ENCODE assay signal across 21 cellular contexts in the genomic region with DNA sequence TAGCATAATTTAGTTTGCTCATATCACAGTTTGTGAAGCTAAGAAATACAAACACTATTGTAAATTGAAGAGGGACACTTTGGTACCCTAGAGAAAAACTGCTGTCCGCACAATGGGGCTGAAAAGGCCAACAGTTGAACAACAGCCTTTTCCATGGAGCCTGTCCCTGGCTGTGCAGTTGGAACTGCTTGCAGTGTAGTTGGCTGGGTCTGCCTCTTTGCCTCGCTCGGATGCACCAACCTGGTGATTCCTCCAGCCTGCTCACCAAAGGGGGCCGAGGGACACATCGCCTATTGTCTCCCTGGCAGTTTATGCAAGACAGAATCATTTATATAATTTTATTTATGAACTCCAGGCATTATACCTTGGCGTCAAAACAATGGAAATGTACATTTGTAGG. TPM values are rescaled to one million over a fixed set of nuclear protein-coding genes. Genes with fewer than 3 reads are reported as not detected.
A peak's percentile ranks its signal among the peaks of the same experiment; 100 is the strongest.
DNase-seq lines count a peak whose midpoint lies in the region; ATAC-seq, FAIRE-seq and TF ChIP-seq lines count a peak whose summit lies in the region.
"Had no signal": no experiment of that assay in that cellular context is flagged by ENCODE, and none has a peak within 500 bp of the region (broad histone marks: within the 10 kb centered on the region; RNA-seq: fewer than 3 reads in every experiment).

No MANE protein-coding gene starts in this region.

- DNase-seq in cerebellar cortex (ENCODE audit: low spot score) (peak; percentile 85), medulla oblongata (ENCODE audit: extremely low spot score) (peak; percentile 48), GM19239 (ENCODE audit: insufficient read length, low spot score) (no peak), GM23248 (no peak)
- DNase-seq: ACHN; BE2C; CD4-positive, CD25-positive, alpha-beta regulatory T cell; CD8-positive, alpha-beta memory T cell; COR-L47; DMS 273 treated with DMSO at 0.1 percent for 48 hours; DMS53; DND-41; EL had no signal

- H3K36me3 ChIP-seq in GM23248 (ENCODE audit: low read depth): no peaks in the 10 kb centered on the region
- H3K36me3 ChIP-seq: BE2C, HAP-1 had no signal

- H3F3A ChIP-seq in GM23248 (ENCODE audit: insufficient read depth): no peaks in the 10 kb centered on the region

- no peak for FAIRE-seq in GM19239 (lab: Jason Lieb, UNC)
- FAIRE-seq: A204.1, G401.6, GM12891, K562 had no signal

- in situ Hi-C loops in GM23248 (cut with MboI): no loop called here

- no peaks in the 10 kb centered on the region for H3K27me3 ChIP-seq in GM23248 (replicated peaks; ENCODE audit: insufficient read depth)

- no peak overlapping the region for H2AFZ ChIP-seq in GM23248

- no peak for TF ChIP-seq EP300 in Ishikawa (IDR thresholded peaks at IDR 0.05; ENCODE audit: borderline replicate concordance)

- H4K20me1 ChIP-seq in GM23248 (ENCODE audit: insufficient read depth): no peaks in the 10 kb centered on the region

- no peaks in the 10 kb centered on the region for H3K9me3 ChIP-seq in GM23248 (ENCODE audit: low read depth)
- H3K9me3 ChIP-seq: BE2C, HAP-1 had no signal

- WGBS in GM23248 (ENCODE audit: low coverage in 1 of 2, low lambda C conversion rate in 2 of 2, missing lambda C conversion rate in 2 of 2), 2 experiments: 82 to 85% methylated on average over 6 of the region's 6 CpGs

- H3K9ac ChIP-seq in GM23248: no peak overlapping the region

- ATAC-seq in GM18868 (IDR thresholded peaks at IDR 0.05; ENCODE audit: unreplicated experiment): no peak

- no peak for TF ChIP-seq RAD21 in Ishikawa (IDR thresholded peaks at IDR 0.05; ENCODE audit: low read depth)

- H3K4me1 ChIP-seq in GM23248 (ENCODE audit: insufficient read depth): no peaks in the 10 kb centered on the region
- H3K4me1 ChIP-seq: BE2C, HAP-1 had no signal

- no peaks in the 10 kb centered on the region for H3K9me2 ChIP-seq in GM23248 (ENCODE audit: insufficient read depth)

- H3K4me2 ChIP-seq in GM23248 (ENCODE audit: unreplicated experiment): no peak overlapping the region

- H3K27ac ChIP-seq in GM23248: no peak overlapping the region
- H3K27ac ChIP-seq: HL-60 had no signal

- H3K79me2 ChIP-seq in GM23248 (ENCODE audit: insufficient read depth): no peaks in the 10 kb centered on the region

- no peak overlapping the region for H3K4me3 ChIP-seq in GM23248
- H3K4me3 ChIP-seq: HAP-1, K562 had no signal

TF ChIP-seq in Ishikawa, 13 proteins besides CTCF, POLR2A, EP300 and RAD21:
- TF ChIP-seq TCF12 (IDR thresholded peaks at IDR 0.05; ENCODE audit: low read depth) (no peak), TAF1 (IDR thresholded peaks at IDR 0.05; ENCODE audit: low read depth) (no peak), YY1 (IDR thresholded peaks at IDR 0.05; ENCODE audit: low read depth) (no peak)
- TF ChIP-seq, protein P1, sequence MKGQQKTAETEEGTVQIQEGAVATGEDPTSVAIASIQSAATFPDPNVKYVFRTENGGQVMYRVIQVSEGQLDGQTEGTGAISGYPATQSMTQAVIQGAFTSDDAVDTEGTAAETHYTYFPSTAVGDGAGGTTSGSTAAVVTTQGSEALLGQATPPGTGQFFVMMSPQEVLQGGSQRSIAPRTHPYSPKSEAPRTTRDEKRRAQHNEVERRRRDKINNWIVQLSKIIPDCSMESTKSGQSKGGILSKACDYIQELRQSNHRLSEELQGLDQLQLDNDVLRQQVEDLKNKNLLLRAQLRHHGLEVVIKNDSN (IDR thresholded peaks at IDR 0.05): no peak
- TF ChIP-seq, protein P2, sequence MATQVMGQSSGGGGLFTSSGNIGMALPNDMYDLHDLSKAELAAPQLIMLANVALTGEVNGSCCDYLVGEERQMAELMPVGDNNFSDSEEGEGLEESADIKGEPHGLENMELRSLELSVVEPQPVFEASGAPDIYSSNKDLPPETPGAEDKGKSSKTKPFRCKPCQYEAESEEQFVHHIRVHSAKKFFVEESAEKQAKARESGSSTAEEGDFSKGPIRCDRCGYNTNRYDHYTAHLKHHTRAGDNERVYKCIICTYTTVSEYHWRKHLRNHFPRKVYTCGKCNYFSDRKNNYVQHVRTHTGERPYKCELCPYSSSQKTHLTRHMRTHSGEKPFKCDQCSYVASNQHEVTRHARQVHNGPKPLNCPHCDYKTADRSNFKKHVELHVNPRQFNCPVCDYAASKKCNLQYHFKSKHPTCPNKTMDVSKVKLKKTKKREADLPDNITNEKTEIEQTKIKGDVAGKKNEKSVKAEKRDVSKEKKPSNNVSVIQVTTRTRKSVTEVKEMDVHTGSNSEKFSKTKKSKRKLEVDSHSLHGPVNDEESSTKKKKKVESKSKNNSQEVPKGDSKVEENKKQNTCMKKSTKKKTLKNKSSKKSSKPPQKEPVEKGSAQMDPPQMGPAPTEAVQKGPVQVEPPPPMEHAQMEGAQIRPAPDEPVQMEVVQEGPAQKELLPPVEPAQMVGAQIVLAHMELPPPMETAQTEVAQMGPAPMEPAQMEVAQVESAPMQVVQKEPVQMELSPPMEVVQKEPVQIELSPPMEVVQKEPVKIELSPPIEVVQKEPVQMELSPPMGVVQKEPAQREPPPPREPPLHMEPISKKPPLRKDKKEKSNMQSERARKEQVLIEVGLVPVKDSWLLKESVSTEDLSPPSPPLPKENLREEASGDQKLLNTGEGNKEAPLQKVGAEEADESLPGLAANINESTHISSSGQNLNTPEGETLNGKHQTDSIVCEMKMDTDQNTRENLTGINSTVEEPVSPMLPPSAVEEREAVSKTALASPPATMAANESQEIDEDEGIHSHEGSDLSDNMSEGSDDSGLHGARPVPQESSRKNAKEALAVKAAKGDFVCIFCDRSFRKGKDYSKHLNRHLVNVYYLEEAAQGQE (IDR thresholded peaks at IDR 0.05; ENCODE audit: low read depth): peak; percentile 43; the same call in 1 of the 2 replicates
TF ChIP-seq in Ishikawa: peak in this region for 1.

RNA-seq across cellular contexts. Expression of a gene that starts 16.5 kb away (rescaled TPM):
- total RNA-seq in GM23248 (2014; rRNA removed; shearing (Covaris generic)): 8.0 and 13.1 TPM in 2 replicates
- polyA plus RNA-seq in GM23248 (2016; fragmentation: Nextera tagmentation; extraction: Ambion mirVana): 5.8 and 7.0 TPM in 2 replicates

Comparison
In these comparisons a context has a peak if more than half of its experiments do, and no peak if none do; other contexts are left out.
1. DNase-seq: peak in cerebellar cortex (single experiment) and medulla oblongata (single experiment); none in GM19239 (single experiment) and GM23248 (single experiment).